11 cellular contexts compared by ENCODE assay signal in genomic region chr3:143060906-143061305, GRCh38.
DNase-seq lines count a peak whose midpoint lies in the region; ATAC-seq lines count a peak whose summit lies in the region.
"Had no signal": no experiment of that assay in that cellular context is flagged by ENCODE, and none has a peak within 500 bp of the region (broad histone marks: within the 10 kb centered on the region; RNA-seq: fewer than 3 reads in every experiment).

No MANE protein-coding gene starts in this region.

- H3K4me1 Mint-ChIP-seq in activated T-cell treated with anti-CD3 and anti-CD28 coated beads, Interleukin-2, amount 50 U/mL, for 24 hours (ENCODE audit: low read depth): peaks cover 26% of the 10 kb centered on the region
- H3K4me1 Mint-ChIP-seq in stimulated activated naive B cell treated with anti-CD40 and anti-IgM and Interleukin-4, amounts not matched to agents 10 μg/mL and 1 μg/mL and 100 μg/mL, for 72 hours: peaks cover 7% of the 10 kb centered on the region in 2 donors
- H3K4me1 Mint-ChIP-seq: H9 had no signal

- no peak for DNase-seq in activated T-cell treated with anti-CD3 and anti-CD28 coated beads, Interleukin-2, amount 50 U/mL, for 24 hours
- DNase-seq in activated T-cell treated with anti-CD3 and anti-CD28 coated beads, Interleukin-2, amount 50 U/mL, for 48 hours: no peak
- peak; percentile 76 for DNase-seq in MV-4-11 (lab: John Stamatoyannopoulos, UW)
- DNase-seq in stimulated activated naive B cell treated with anti-CD40 and anti-IgM and Interleukin-4, amounts not matched to agents 10 μg/mL and 1 μg/mL and 100 μg/mL, for 72 hours: no peak
- DNase-seq in NCI-H446 (lab: John Stamatoyannopoulos, UW): no peak
- no peak for DNase-seq in DMS53 treated with DMSO at 0.1 percent for 48 hours (lab: John Stamatoyannopoulos, UW; ENCODE audit: unreplicated experiment)
- DNase-seq in NCI-H187 (lab: John Stamatoyannopoulos, UW): no peak
- DNase-seq: H9; stimulated activated CD8-positive, alpha-beta memory T cell treated with anti-CD3 and anti-CD28 coated beads, Interleukin-4, amount 100 ng/mL, for 48 hours had no signal

- H3K27me3 Mint-ChIP-seq in activated T-cell treated with anti-CD3 and anti-CD28 coated beads, Interleukin-2, amount 50 U/mL, for 24 hours: no peaks in the 10 kb centered on the region
- H3K27me3 Mint-ChIP-seq in stimulated activated naive B cell treated with anti-CD40 and anti-IgM and Interleukin-4, amounts not matched to agents 10 μg/mL and 1 μg/mL and 100 μg/mL, for 72 hours: no peaks in the 10 kb centered on the region

- peak overlapping the region; percentile 87 for H3K27ac Mint-ChIP-seq in activated T-cell treated with anti-CD3 and anti-CD28 coated beads, Interleukin-2, amount 50 U/mL, for 24 hours
- H3K27ac Mint-ChIP-seq in stimulated activated naive B cell treated with anti-CD40 and anti-IgM and Interleukin-4, amounts not matched to agents 10 μg/mL and 1 μg/mL and 100 μg/mL, for 72 hours: no peak overlapping the region
- H3K27ac Mint-ChIP-seq: activated T-helper 2 cell treated with anti-CD3 and anti-CD28 coated beads, Interferon-gamma antibody, Interleukin-2, Interleukin-4, amounts not matched to agents 10 μg/mL and 5 μg/mL and 100 μg/mL, durations not matched to agents 14 hours and 24 hours and 36 hours; H9 had no signal

- peaks cover 72% of the 10 kb centered on the region for H3K36me3 Mint-ChIP-seq in activated T-cell treated with anti-CD3 and anti-CD28 coated beads, Interleukin-2, amount 50 U/mL, for 24 hours (ENCODE audit: low read depth)
- H3K36me3 Mint-ChIP-seq in stimulated activated naive B cell treated with anti-CD40 and anti-IgM and Interleukin-4, amounts not matched to agents 10 μg/mL and 1 μg/mL and 100 μg/mL, for 72 hours: peaks cover 8 to 21% of the 10 kb centered on the region in 2 donors

- H3K9me3 Mint-ChIP-seq in activated T-cell treated with anti-CD3 and anti-CD28 coated beads, Interleukin-2, amount 50 U/mL, for 24 hours: no peaks in the 10 kb centered on the region
- no peaks in the 10 kb centered on the region for H3K9me3 Mint-ChIP-seq in stimulated activated naive B cell treated with anti-CD40 and anti-IgM and Interleukin-4, amounts not matched to agents 10 μg/mL and 1 μg/mL and 100 μg/mL, for 72 hours
- H3K9me3 Mint-ChIP-seq: activated T-helper 2 cell treated with anti-CD3 and anti-CD28 coated beads, Interferon-gamma antibody, Interleukin-2, Interleukin-4, amounts not matched to agents 10 μg/mL and 5 μg/mL and 100 μg/mL, durations not matched to agents 14 hours and 24 hours and 36 hours; H9 had no signal

- H3K4me3 Mint-ChIP-seq in activated T-cell treated with anti-CD3 and anti-CD28 coated beads, Interleukin-2, amount 50 U/mL, for 24 hours: peak overlapping the region; percentile 5
- H3K4me3 Mint-ChIP-seq in stimulated activated naive B cell treated with anti-CD40 and anti-IgM and Interleukin-4, amounts not matched to agents 10 μg/mL and 1 μg/mL and 100 μg/mL, for 72 hours: no peak overlapping the region
- H3K4me3 Mint-ChIP-seq: H9 had no signal

- peak; percentile 98 for ATAC-seq in HG02798 (IDR thresholded peaks at IDR 0.05; ENCODE audit: poor library complexity, unreplicated experiment)
- ATAC-seq in stimulated activated naive B cell treated with anti-CD40 and anti-IgM and Interleukin-4, amounts not matched to agents 10 μg/mL and 1 μg/mL and 100 μg/mL, for 72 hours (replicated peaks): peak; percentile 77 to 80
